2 cellular contexts compared by ENCODE assay signal in the genomic region with DNA sequence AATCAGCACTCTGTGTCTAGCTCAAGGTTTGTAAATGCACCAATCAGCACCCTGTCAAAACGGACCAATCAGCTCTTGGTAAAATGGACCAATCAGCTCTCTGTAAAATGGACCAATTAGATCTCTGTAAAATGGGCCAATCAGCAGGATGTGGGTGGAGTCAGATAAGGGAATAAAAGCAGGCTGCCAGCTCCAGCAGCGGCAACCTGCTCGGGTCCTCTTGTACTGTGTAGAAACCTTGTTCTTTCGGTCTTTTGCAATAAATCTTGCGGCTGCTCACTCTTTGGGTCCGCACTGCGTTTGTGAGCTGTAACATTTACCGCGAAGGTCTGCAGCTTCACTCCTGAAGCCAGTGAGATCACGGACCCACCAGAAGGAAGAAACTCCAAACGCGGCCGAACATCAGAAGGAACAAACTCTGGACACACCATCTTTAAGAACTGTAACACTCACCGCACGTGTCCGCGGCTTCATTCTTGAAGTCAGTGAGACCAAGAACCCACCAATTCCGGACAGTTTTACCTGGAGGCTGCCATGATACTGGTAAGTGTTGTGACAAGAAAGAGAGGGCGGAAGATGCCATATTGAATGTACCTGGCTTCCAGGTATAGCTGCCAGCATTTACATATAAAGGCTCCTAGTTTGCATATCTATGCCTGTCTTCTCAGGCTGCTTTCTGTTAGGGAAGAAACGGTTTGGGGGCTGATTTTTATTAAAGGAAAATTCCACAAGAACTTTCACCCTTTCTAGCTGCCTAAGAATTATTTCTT.
TF ChIP-seq lines count a peak whose summit lies in the region.

No MANE protein-coding gene starts in this region.

TF ChIP-seq in GM23338, 12 proteins besides CTCF, POLR2A, EP300 and RAD21 (continues in another document):
- peak; percentile 48; the same call in 1 of the 2 replicates for TF ChIP-seq ZNF114 (CRISPR knock-in tag; IDR thresholded peaks at IDR 0.05)
- no peak for TF ChIP-seq EZH2phosphoT487 (IDR thresholded peaks at IDR 0.05; ENCODE audit: unreplicated experiment)
- TF ChIP-seq ZNF331 (CRISPR knock-in tag; IDR thresholded peaks at IDR 0.05; ENCODE audit: low read depth): no peak
- TF ChIP-seq STAT1 (IDR thresholded peaks at IDR 0.05; ENCODE audit: unreplicated experiment): no peak
- TF ChIP-seq, protein P1, sequence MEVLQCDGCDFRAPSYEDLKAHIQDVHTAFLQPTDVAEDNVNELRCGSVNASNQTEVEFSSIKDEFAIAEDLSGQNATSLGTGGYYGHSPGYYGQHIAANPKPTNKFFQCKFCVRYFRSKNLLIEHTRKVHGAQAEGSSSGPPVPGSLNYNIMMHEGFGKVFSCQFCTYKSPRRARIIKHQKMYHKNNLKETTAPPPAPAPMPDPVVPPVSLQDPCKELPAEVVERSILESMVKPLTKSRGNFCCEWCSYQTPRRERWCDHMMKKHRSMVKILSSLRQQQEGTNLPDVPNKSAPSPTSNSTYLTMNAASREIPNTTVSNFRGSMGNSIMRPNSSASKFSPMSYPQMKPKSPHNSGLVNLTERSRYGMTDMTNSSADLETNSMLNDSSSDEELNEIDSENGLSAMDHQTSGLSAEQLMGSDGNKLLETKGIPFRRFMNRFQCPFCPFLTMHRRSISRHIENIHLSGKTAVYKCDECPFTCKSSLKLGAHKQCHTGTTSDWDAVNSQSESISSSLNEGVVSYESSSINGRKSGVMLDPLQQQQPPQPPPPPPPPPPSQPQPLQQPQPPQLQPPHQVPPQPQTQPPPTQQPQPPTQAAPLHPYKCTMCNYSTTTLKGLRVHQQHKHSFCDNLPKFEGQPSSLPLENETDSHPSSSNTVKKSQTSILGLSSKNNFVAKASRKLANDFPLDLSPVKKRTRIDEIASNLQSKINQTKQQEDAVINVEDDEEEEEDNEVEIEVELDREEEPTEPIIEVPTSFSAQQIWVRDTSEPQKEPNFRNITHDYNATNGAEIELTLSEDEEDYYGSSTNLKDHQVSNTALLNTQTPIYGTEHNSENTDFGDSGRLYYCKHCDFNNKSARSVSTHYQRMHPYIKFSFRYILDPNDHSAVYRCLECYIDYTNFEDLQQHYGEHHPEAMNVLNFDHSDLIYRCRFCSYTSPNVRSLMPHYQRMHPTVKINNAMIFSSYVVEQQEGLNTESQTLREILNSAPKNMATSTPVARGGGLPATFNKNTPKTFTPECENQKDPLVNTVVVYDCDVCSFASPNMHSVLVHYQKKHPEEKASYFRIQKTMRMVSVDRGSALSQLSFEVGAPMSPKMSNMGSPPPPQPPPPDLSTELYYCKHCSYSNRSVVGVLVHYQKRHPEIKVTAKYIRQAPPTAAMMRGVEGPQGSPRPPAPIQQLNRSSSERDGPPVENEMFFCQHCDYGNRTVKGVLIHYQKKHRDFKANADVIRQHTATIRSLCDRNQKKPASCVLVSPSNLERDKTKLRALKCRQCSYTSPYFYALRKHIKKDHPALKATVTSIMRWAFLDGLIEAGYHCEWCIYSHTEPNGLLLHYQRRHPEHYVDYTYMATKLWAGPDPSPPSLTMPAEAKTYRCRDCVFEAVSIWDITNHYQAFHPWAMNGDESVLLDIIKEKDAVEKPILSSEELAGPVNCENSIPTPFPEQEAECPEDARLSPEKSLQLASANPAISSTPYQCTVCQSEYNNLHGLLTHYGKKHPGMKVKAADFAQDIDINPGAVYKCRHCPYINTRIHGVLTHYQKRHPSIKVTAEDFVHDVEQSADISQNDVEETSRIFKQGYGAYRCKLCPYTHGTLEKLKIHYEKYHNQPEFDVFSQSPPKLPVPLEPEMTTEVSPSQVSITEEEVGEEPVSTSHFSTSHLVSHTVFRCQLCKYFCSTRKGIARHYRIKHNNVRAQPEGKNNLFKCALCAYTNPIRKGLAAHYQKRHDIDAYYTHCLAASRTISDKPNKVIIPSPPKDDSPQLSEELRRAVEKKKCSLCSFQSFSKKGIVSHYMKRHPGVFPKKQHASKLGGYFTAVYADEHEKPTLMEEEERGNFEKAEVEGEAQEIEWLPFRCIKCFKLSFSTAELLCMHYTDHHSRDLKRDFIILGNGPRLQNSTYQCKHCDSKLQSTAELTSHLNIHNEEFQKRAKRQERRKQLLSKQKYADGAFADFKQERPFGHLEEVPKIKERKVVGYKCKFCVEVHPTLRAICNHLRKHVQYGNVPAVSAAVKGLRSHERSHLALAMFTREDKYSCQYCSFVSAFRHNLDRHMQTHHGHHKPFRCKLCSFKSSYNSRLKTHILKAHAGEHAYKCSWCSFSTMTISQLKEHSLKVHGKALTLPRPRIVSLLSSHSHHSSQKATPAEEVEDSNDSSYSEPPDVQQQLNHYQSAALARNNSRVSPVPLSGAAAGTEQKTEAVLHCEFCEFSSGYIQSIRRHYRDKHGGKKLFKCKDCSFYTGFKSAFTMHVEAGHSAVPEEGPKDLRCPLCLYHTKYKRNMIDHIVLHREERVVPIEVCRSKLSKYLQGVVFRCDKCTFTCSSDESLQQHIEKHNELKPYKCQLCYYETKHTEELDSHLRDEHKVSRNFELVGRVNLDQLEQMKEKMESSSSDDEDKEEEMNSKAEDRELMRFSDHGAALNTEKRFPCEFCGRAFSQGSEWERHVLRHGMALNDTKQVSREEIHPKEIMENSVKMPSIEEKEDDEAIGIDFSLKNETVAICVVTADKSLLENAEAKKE (CRISPR knock-in tag; IDR thresholded peaks at IDR 0.05): no peak
- no peak for TF ChIP-seq NANOG (IDR thresholded peaks at IDR 0.05; ENCODE audit: borderline replicate concordance)
- TF ChIP-seq CREB1 (CRISPR knock-in tag; IDR thresholded peaks at IDR 0.05; ENCODE audit: low read depth): no peak
- TF ChIP-seq POLR2AphosphoS5 (IDR thresholded peaks at IDR 0.05; ENCODE audit: low read depth): peak; percentile 60
- no peak for TF ChIP-seq EZH2 (IDR thresholded peaks at IDR 0.05; ENCODE audit: low read depth, unreplicated experiment)
- TF ChIP-seq ETS1 (IDR thresholded peaks at IDR 0.05): no peak

TF ChIP-seq in H1, 55 proteins besides CTCF, POLR2A, EP300 and RAD21:
- TF ChIP-seq TAF1 (IDR thresholded peaks at IDR 0.05; ENCODE audit: low read depth, low read length) (peak; percentile 65), SP1 (IDR thresholded peaks at IDR 0.05; ENCODE audit: low read depth, low read length) (peak; percentile 40; the same call in 1 of the 2 replicates), EZH2 (IDR thresholded peaks at IDR 0.05; ENCODE audit: low read depth, low read length, severe bottlenecking) (no peak), POLR2AphosphoS5 (IDR thresholded peaks at IDR 0.05; ENCODE audit: low read depth, low read length) (peak; percentile 70), YY1 (IDR thresholded peaks at IDR 0.05; ENCODE audit: low read depth, low read length) (no peak), PHF8 (conservative IDR thresholded peaks at IDR 0.05; ENCODE audit: low read depth, low read length) (0 out of 2 replicates have a peak, but pooled peaks have one; percentile 25), CHD7 (IDR thresholded peaks at IDR 0.05; ENCODE audit: insufficient replicate concordance, low read length) (no peak), TBP (IDR thresholded peaks at IDR 0.05; ENCODE audit: low read depth, low read length) (peak; percentile 80), GTF2F1 (IDR thresholded peaks at IDR 0.05; ENCODE audit: borderline replicate concordance, low read depth, low read length) (0 out of 2 replicates have a peak, but pooled peaks have one; percentile 8), POU5F1 (IDR thresholded peaks at IDR 0.05; ENCODE audit: low read depth, low read length) (peak; percentile 32; the same call in 1 of the 2 replicates), TAF7 (optimal IDR thresholded peaks at IDR 0.05; ENCODE audit: borderline replicate concordance, low read depth, low read length) (peak; percentile 68)
